8 cellular contexts compared by ENCODE assay signal in the genomic region with DNA sequence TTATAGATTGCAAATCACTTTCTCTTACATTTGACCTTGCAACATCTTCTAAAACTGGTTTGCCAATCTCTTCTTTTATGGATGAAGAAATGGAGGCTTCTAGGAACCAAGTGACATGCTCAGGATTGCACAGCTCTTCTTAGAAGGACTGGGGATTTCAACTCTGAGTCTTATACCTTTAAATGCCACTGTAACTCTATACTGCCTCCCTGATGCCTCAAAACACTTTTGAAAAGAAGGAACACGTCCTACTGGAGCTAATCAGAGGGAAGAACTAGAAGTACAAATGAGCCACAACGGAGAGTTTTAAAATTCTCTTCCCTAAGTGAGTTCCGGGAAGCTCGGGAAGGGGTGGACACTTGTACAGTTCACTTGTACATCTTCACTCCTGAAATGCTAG. TPM values are rescaled to one million over a fixed set of nuclear protein-coding genes. Genes with fewer than 3 reads are reported as not detected.
A peak's percentile ranks its signal among the peaks of the same experiment; 100 is the strongest.
DNase-seq lines count a peak whose midpoint lies in the region; ATAC-seq and TF ChIP-seq lines count a peak whose summit lies in the region.

No MANE protein-coding gene starts in this region.

- H3K4me2 ChIP-seq in skeletal muscle satellite cell (ENCODE audit: low read length), result peak overlapping the region; percentile 94

- no peak overlapping the region for H3K27ac ChIP-seq in WERI-Rb-1

- peak overlapping the region; percentile 96 for H3K4me3 Mint-ChIP-seq in HFFc6

- peak overlapping the region; percentile 88 for H3K4me3 ChIP-seq in WERI-Rb-1 (ENCODE audit: low read depth, low read length)
- H3K4me3 ChIP-seq in skeletal muscle satellite cell (ENCODE audit: low read length), result peak overlapping the region; percentile 94

- H3K36me3 ChIP-seq in WERI-Rb-1, result no peaks in the 10 kb centered on the region
- no peaks in the 10 kb centered on the region for H3K36me3 ChIP-seq in skeletal muscle satellite cell (ENCODE audit: insufficient read depth, low read length)

- no peaks in the 10 kb centered on the region for H3K9me3 Mint-ChIP-seq in HFFc6

- peaks cover 23% of the 10 kb centered on the region for H3K27me3 ChIP-seq in WERI-Rb-1 (ENCODE audit: insufficient read depth, low read depth, severe bottlenecking)
- peaks cover 10% of the 10 kb centered on the region for H3K27me3 ChIP-seq in skeletal muscle satellite cell (ENCODE audit: control insufficient read depth, insufficient read depth, low read length)

- peaks cover 20% of the 10 kb centered on the region for H3K4me1 ChIP-seq in skeletal muscle satellite cell (ENCODE audit: control insufficient read depth, insufficient read depth, low read length)

- no peaks in the 10 kb centered on the region for H3K36me3 Mint-ChIP-seq in HFFc6 (ENCODE audit: low read depth)

- no peak for TF ChIP-seq CTCF in HFFc6 (IDR thresholded peaks at IDR 0.05)
- TF ChIP-seq CTCF in WERI-Rb-1 (IDR thresholded peaks at IDR 0.05; ENCODE audit: low read depth, low read length), result no peak

- intact Hi-C loops in left ventricle myocardium superior (cut with micrococcal nuclease), result no loop called here

- H3K9me3 ChIP-seq in WERI-Rb-1 (ENCODE audit: severe bottlenecking) (no peaks in the 10 kb centered on the region), skeletal muscle satellite cell (replicated peaks; ENCODE audit: low read length) (no peaks in the 10 kb centered on the region)

- H3K4me1 Mint-ChIP-seq in HFFc6 (ENCODE audit: low read depth), result peaks cover 44% of the 10 kb centered on the region

- DNase-seq in HFFc6, result no peak
- no peak for DNase-seq in WERI-Rb-1
- DNase-seq in left ventricle myocardium superior, result no peak
- DNase-seq in NCI-H1092 (lab: John Stamatoyannopoulos, UW), result no peak
- DNase-seq in A172 (ENCODE audit: low spot score), result no peak
- DNase-seq in SHP77 treated with DMSO at 0.1 percent for 48 hours (lab: John Stamatoyannopoulos, UW), result no peak

- ATAC-seq in left ventricle myocardium superior (peak; percentile 30), GM19455 (IDR thresholded peaks at IDR 0.05; ENCODE audit: unreplicated experiment) (no peak)

- H3K27ac Mint-ChIP-seq in HFFc6, result peak overlapping the region; percentile 56

- peak overlapping the region; percentile 68 for H3K9ac ChIP-seq in skeletal muscle satellite cell (ENCODE audit: low read depth, low read length)

- peaks cover 8% of the 10 kb centered on the region for H3K27me3 Mint-ChIP-seq in HFFc6 (ENCODE audit: insufficient read depth)

RNA-seq across cellular contexts. Expression of a gene that starts 1.0 kb away (rescaled TPM):
- 10 to 100 TPM; 23.3 to 38.2 (median 25.7) TPM for total RNA-seq in HFFc6 (2021; fragmentation: NEBNext Ultra II Directional; extraction: Animal tissue kit (Norgen Biotek cat#: 25700))
- 69.4 TPM for total RNA-seq in left ventricle myocardium superior
- 4.2 and 6.3 TPM in 2 replicates for total RNA-seq in skeletal muscle satellite cell (2012; rRNA removed)
- 22.9 and 25.6 TPM in 2 replicates for total RNA-seq in A172 (2014; rRNA removed; shearing (Covaris generic))
